1 cellular context compared by ENCODE assay signal in the genomic region with DNA sequence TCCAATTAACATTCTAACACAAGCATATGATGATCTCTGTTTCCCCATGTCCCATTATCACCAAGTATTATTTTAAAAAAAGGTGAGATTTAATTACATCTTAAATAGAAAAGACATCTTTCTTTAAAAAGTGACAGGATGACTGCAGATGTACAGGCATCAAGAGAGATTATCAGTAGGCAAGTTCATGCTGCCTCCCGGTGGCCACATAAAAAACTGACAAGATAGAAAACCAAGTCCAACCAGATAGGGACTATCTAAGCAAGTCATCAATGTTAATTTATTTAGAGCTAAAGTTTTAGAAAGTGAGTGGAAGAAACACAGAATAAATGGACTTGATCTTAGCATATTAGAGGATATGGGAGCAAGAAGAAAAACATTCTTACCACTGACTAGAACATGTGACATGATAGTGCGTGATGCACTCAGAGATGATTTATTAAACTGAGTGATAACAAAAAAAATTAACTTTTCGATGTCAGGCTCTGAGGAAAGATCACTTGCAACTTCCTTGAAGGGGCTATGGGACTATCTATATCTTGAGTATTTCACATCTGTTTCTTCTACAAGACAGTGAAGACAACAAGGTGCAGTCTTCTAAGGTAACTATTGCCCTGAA.
TF ChIP-seq lines count a peak whose summit lies in the region.

No MANE protein-coding gene starts in this region.

TF ChIP-seq in K562, 482 proteins besides CTCF, POLR2A, EP300 and RAD21 (continued from another document):
- TF ChIP-seq JUN (IDR thresholded peaks at IDR 0.05; ENCODE audit: borderline replicate concordance, low read depth, low read length): no peak
- no peak for TF ChIP-seq JUN (CRISPR knock-in tag; IDR thresholded peaks at IDR 0.05; ENCODE audit: borderline replicate concordance)
- TF ChIP-seq FUS (optimal IDR thresholded peaks at IDR 0.05; ENCODE audit: low read depth, low read length): no peak
- no peak for TF ChIP-seq HLTF (IDR thresholded peaks at IDR 0.05)
- no peak for TF ChIP-seq ZNF507 (tag; conservative IDR thresholded peaks at IDR 0.05)
- TF ChIP-seq TFAM (CRISPR knock-in tag; conservative IDR thresholded peaks at IDR 0.05): no peak
- 0 out of 2 replicates have a peak, but pooled peaks have one; percentile 17 for TF ChIP-seq SMC3 (conservative IDR thresholded peaks at IDR 0.05; ENCODE audit: insufficient read depth, low read depth, low read length)
- no peak for TF ChIP-seq ZNF668 (CRISPR knock-in tag; IDR thresholded peaks at IDR 0.05)
- TF ChIP-seq, protein P1, sequence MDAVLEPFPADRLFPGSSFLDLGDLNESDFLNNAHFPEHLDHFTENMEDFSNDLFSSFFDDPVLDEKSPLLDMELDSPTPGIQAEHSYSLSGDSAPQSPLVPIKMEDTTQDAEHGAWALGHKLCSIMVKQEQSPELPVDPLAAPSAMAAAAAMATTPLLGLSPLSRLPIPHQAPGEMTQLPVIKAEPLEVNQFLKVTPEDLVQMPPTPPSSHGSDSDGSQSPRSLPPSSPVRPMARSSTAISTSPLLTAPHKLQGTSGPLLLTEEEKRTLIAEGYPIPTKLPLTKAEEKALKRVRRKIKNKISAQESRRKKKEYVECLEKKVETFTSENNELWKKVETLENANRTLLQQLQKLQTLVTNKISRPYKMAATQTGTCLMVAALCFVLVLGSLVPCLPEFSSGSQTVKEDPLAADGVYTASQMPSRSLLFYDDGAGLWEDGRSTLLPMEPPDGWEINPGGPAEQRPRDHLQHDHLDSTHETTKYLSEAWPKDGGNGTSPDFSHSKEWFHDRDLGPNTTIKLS (IDR thresholded peaks at IDR 0.05; ENCODE audit: borderline replicate concordance, low read depth): no peak
- no peak for TF ChIP-seq ZNF253 (CRISPR knock-in tag; conservative IDR thresholded peaks at IDR 0.05)
- TF ChIP-seq TEAD1 (CRISPR knock-in tag; IDR thresholded peaks at IDR 0.05): no peak
- no peak for TF ChIP-seq YBX1 (IDR thresholded peaks at IDR 0.05)
- TF ChIP-seq ZFX (CRISPR knock-in tag; IDR thresholded peaks at IDR 0.05): no peak
- no peak for TF ChIP-seq KDM2B (CRISPR knock-in tag; IDR thresholded peaks at IDR 0.05)
- TF ChIP-seq SOX6 (IDR thresholded peaks at IDR 0.05): no peak
- no peak for TF ChIP-seq DMBX1 (CRISPR knock-in tag; IDR thresholded peaks at IDR 0.05; ENCODE audit: borderline replicate concordance)
